Comparison of ENCODE assay signal across 16 cellular contexts in the genomic region with DNA sequence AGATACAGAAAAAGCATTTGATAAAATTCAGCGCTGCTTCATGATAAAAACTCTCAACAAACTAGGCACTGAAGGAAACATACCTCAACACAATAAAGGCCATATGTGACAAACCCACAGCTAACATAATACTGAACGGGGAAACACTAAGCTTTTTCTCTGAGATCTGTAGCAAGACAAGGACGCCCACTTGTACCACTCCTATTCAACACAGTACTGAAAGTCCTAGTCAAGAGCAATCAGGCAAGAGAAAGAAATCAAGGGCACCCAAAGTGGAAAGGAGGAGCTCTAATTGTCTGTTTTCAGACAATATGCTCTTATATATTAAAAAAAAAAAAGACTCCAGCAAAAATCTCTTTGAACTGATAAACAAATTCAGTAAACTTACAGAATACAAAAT. TPM values are rescaled to one million over a fixed set of nuclear protein-coding genes. Genes with fewer than 3 reads are reported as not detected.
DNase-seq lines count a peak whose midpoint lies in the region; ATAC-seq and TF ChIP-seq lines count a peak whose summit lies in the region.
"Had no signal": no experiment of that assay in that cellular context is flagged by ENCODE, and none has a peak within 500 bp of the region (broad histone marks: within the 10 kb centered on the region; RNA-seq: fewer than 3 reads in every experiment).

No MANE protein-coding gene starts in this region.

- H3K36me3 Mint-ChIP-seq in activated naive CD4-positive, alpha-beta T cell treated with anti-CD3 and anti-CD28 coated beads, Interleukin-2, amount 50 U/mL, for 72 hours = no peaks in the 10 kb centered on the region
- H3K36me3 Mint-ChIP-seq in activated T-helper 1 cell treated with anti-CD3 and anti-CD28 coated beads, Interleukin-12 subunit alpha, Interleukin-12 subunit beta, Interleukin-2, Interleukin-4 antibody, amounts not matched to agents 30 ng/mL and 10 ng/mL and 1 ng/mL, durations not matched to agents 14 hours and 24 hours and 36 hours (ENCODE audit: low read depth) = no peaks in the 10 kb centered on the region
- no peaks in the 10 kb centered on the region for H3K36me3 Mint-ChIP-seq in CD4-positive, alpha-beta T cell (ENCODE audit: low read depth)
- H3K36me3 Mint-ChIP-seq in mesothelial cell of epicardium = peaks cover 9% of the 10 kb centered on the region
- H3K36me3 Mint-ChIP-seq: CD8-positive, alpha-beta T cell had no signal

- POLR2A ChIA-PET in CD4-positive, alpha-beta T cell (lab: Charles Lee) = no interaction called here

- peaks cover 5% of the 10 kb centered on the region for H3K27me3 Mint-ChIP-seq in activated T-helper 1 cell treated with anti-CD3 and anti-CD28 coated beads, Interleukin-12 subunit alpha, Interleukin-12 subunit beta, Interleukin-2, Interleukin-4 antibody, amounts not matched to agents 30 ng/mL and 10 ng/mL and 1 ng/mL, durations not matched to agents 14 hours and 24 hours and 36 hours (ENCODE audit: insufficient read depth)
- no peaks in the 10 kb centered on the region for H3K27me3 Mint-ChIP-seq in CD4-positive, alpha-beta T cell
- no peaks in the 10 kb centered on the region for H3K27me3 Mint-ChIP-seq in mesothelial cell of epicardium (ENCODE audit: low read depth)

- peak; percentile 44 to 82 for ATAC-seq in activated naive CD4-positive, alpha-beta T cell treated with anti-CD3 and anti-CD28 coated beads, Interleukin-2, amount 50 U/mL, for 72 hours
- ATAC-seq in HG02852 (IDR thresholded peaks at IDR 0.05; ENCODE audit: unreplicated experiment) (peak; percentile 75), HG03457 (IDR thresholded peaks at IDR 0.05; ENCODE audit: unreplicated experiment) (no peak)
- ATAC-seq in stimulated activated naive CD8-positive, alpha-beta T cell treated with anti-CD3 and anti-CD28 coated beads, Interleukin-15, Interleukin-2, amounts not matched to agents 100 U/mL and 50 U/mL, for 24 hours = peak; percentile 64
- no peak for ATAC-seq in CD4-positive, alpha-beta T cell (ENCODE audit: poor library complexity)
- ATAC-seq: CD8-positive, alpha-beta T cell; Panc1 had no signal

- H3K9me3 Mint-ChIP-seq in activated naive CD4-positive, alpha-beta T cell treated with anti-CD3 and anti-CD28 coated beads, Interleukin-2, amount 50 U/mL, for 72 hours = no peaks in the 10 kb centered on the region
- no peaks in the 10 kb centered on the region for H3K9me3 Mint-ChIP-seq in activated T-helper 1 cell treated with anti-CD3 and anti-CD28 coated beads, Interleukin-12 subunit alpha, Interleukin-12 subunit beta, Interleukin-2, Interleukin-4 antibody, amounts not matched to agents 30 ng/mL and 10 ng/mL and 1 ng/mL, durations not matched to agents 14 hours and 24 hours and 36 hours
- H3K9me3 Mint-ChIP-seq in CD4-positive, alpha-beta T cell = no peaks in the 10 kb centered on the region
- H3K9me3 Mint-ChIP-seq in mesothelial cell of epicardium = peaks cover 20% of the 10 kb centered on the region
- H3K9me3 Mint-ChIP-seq: CD8-positive, alpha-beta T cell had no signal

- CTCF ChIA-PET in CD4-positive, alpha-beta T cell (lab: Charles Lee) = no interaction called here

- no peak for TF ChIP-seq CTCF in CD4-positive, alpha-beta T cell (IDR thresholded peaks at IDR 0.05)
- no peak for TF ChIP-seq CTCF in mesothelial cell of epicardium (IDR thresholded peaks at IDR 0.05; ENCODE audit: unreplicated experiment)

- no peak for DNase-seq in activated naive CD4-positive, alpha-beta T cell treated with anti-CD3 and anti-CD28 coated beads, Interleukin-2, amount 50 U/mL, for 72 hours (ENCODE audit: low spot score in 2 of 2)
- no peak for DNase-seq in activated naive CD4-positive, alpha-beta T cell treated with anti-CD3 and anti-CD28 coated beads, Interleukin-2, amount 50 U/mL, for 16 hours
- DNase-seq in activated T-helper 1 cell treated with anti-CD3 and anti-CD28 coated beads, Interleukin-12 subunit alpha, Interleukin-12 subunit beta, Interleukin-2, Interleukin-4 antibody, amounts not matched to agents 30 ng/mL and 10 ng/mL and 1 ng/mL, durations not matched to agents 14 hours and 24 hours and 36 hours (ENCODE audit: low spot score) = no peak
- DNase-seq in stimulated activated naive CD8-positive, alpha-beta T cell treated with anti-CD3 and anti-CD28 coated beads, Interleukin-15, Interleukin-2, amounts not matched to agents 100 U/mL and 50 U/mL, for 24 hours = no peak
- DNase-seq in CD4-positive, alpha-beta T cell = no peak
- DNase-seq in mesothelial cell of epicardium (ENCODE audit: low spot score in 2 of 2, unreplicated experiment in 2 of 2) = no peak
- DNase-seq: CD8-positive, alpha-beta T cell; KBM-7; MV-4-11; NCI-H1417 treated with DMSO at 0.1 percent for 48 hours; NCI-H2081; NCI-H2227 treated with DMSO at 0.1 percent for 48 hours; NCI-H524 had no signal

- H3K27me3 ChIP-seq in CD4-positive, alpha-beta T cell (ENCODE audit: control insufficient read depth, insufficient read depth, low read length) = no peaks in the 10 kb centered on the region

- no peak overlapping the region for H3K4me3 Mint-ChIP-seq in activated T-helper 1 cell treated with anti-CD3 and anti-CD28 coated beads, Interleukin-12 subunit alpha, Interleukin-12 subunit beta, Interleukin-2, Interleukin-4 antibody, amounts not matched to agents 30 ng/mL and 10 ng/mL and 1 ng/mL, durations not matched to agents 14 hours and 24 hours and 36 hours
- H3K4me3 Mint-ChIP-seq in CD4-positive, alpha-beta T cell = no peak overlapping the region
- no peak overlapping the region for H3K4me3 Mint-ChIP-seq in mesothelial cell of epicardium
- H3K4me3 Mint-ChIP-seq: CD8-positive, alpha-beta T cell had no signal

- H3K4me1 Mint-ChIP-seq in activated T-helper 1 cell treated with anti-CD3 and anti-CD28 coated beads, Interleukin-12 subunit alpha, Interleukin-12 subunit beta, Interleukin-2, Interleukin-4 antibody, amounts not matched to agents 30 ng/mL and 10 ng/mL and 1 ng/mL, durations not matched to agents 14 hours and 24 hours and 36 hours (ENCODE audit: low read depth) = peaks cover 6% of the 10 kb centered on the region
- H3K4me1 Mint-ChIP-seq in CD4-positive, alpha-beta T cell (ENCODE audit: low read depth) = no peaks in the 10 kb centered on the region
- no peaks in the 10 kb centered on the region for H3K4me1 Mint-ChIP-seq in mesothelial cell of epicardium

- no peak overlapping the region for H3K27ac Mint-ChIP-seq in activated naive CD4-positive, alpha-beta T cell treated with anti-CD3 and anti-CD28 coated beads, Interleukin-2, amount 50 U/mL, for 72 hours
- H3K27ac Mint-ChIP-seq in activated T-helper 1 cell treated with anti-CD3 and anti-CD28 coated beads, Interleukin-12 subunit alpha, Interleukin-12 subunit beta, Interleukin-2, Interleukin-4 antibody, amounts not matched to agents 30 ng/mL and 10 ng/mL and 1 ng/mL, durations not matched to agents 14 hours and 24 hours and 36 hours = peak overlapping the region; percentile 37
- H3K27ac Mint-ChIP-seq in CD4-positive, alpha-beta T cell = no peak overlapping the region
- no peak overlapping the region for H3K27ac Mint-ChIP-seq in mesothelial cell of epicardium
- H3K27ac Mint-ChIP-seq: CD8-positive, alpha-beta T cell had no signal

- intact Hi-C loops in activated T-helper 1 cell treated with anti-CD3 and anti-CD28 coated beads, Interleukin-12 subunit alpha, Interleukin-12 subunit beta, Interleukin-2, Interleukin-4 antibody, amounts not matched to agents 30 ng/mL and 10 ng/mL and 1 ng/mL, durations not matched to agents 14 hours and 24 hours and 36 hours (cut with micrococcal nuclease) = no loop called here
- intact Hi-C loops in CD4-positive, alpha-beta T cell (cut with DNase I, micrococcal nuclease) = no loop called here

- H3K27ac ChIP-seq in CD4-positive, alpha-beta T cell (ENCODE audit: low read depth, low read length) = no peak overlapping the region

- no peaks in the 10 kb centered on the region for H3K9me3 ChIP-seq in CD4-positive, alpha-beta T cell (ENCODE audit: control insufficient read depth, low read length)

RNA-seq across cellular contexts. Expression of gene DIP2C, which starts 13.3 kb away (rescaled TPM):
- 1 to 10 TPM in 1 of 2 donors, under 1 TPM in 1; 0.55 to 1.7 TPM for total RNA-seq in activated naive CD4-positive, alpha-beta T cell treated with anti-CD3 and anti-CD28 coated beads, Interleukin-2, amount 50 U/mL, for 72 hours
- 1.5 and 1.6 TPM in 2 replicates for total RNA-seq in activated T-helper 1 cell treated with anti-CD3 and anti-CD28 coated beads, Interleukin-12 subunit alpha, Interleukin-12 subunit beta, Interleukin-2, Interleukin-4 antibody, amounts not matched to agents 30 ng/mL and 10 ng/mL and 1 ng/mL, durations not matched to agents 14 hours and 24 hours and 36 hours
- 1 to 10 TPM; 4.1 TPM for total RNA-seq in CD4-positive, alpha-beta T cell
- 30.3 to 30.8 TPM (median 30.6 TPM) in 3 replicates for total RNA-seq in mesothelial cell of epicardium

Comparison
In these comparisons a context has a peak if more than half of its experiments do, and no peak if none do; other contexts are left out.
1. ATAC-seq: peak in activated naive CD4-positive, alpha-beta T cell treated with anti-CD3 and anti-CD28 coated beads, Interleukin-2, amount 50 U/mL, for 72 hours (2 of 2), HG02852 (single experiment) and stimulated activated naive CD8-positive, alpha-beta T cell treated with anti-CD3 and anti-CD28 coated beads, Interleukin-15, Interleukin-2, amounts not matched to agents 100 U/mL and 50 U/mL, for 24 hours (single experiment); none in CD4-positive, alpha-beta T cell (single experiment) and HG03457 (single experiment).